In genomic region chr1:9826616-9827015, GRCh38 we compare ENCODE assay signal across 1 cellular context.
TF ChIP-seq lines count a peak whose summit lies in the region.

No MANE protein-coding gene starts in this region.

TF ChIP-seq in HepG2, 621 proteins besides CTCF, POLR2A, EP300 and RAD21:
- TF ChIP-seq ZNF180 (CRISPR knock-in tag; IDR thresholded peaks at IDR 0.05; ENCODE audit: borderline replicate concordance, low read depth) (no peak), GMEB2 (CRISPR knock-in tag; IDR thresholded peaks at IDR 0.05; ENCODE audit: low read depth) (no peak), MXD1 (CRISPR knock-in tag; IDR thresholded peaks at IDR 0.05) (no peak), ZFP36L1 (CRISPR knock-in tag; IDR thresholded peaks at IDR 0.05) (no peak), HOXA5 (CRISPR knock-in tag; IDR thresholded peaks at IDR 0.05) (no peak), AFF4 (CRISPR knock-in tag; IDR thresholded peaks at IDR 0.05) (no peak), ZGPAT (CRISPR knock-in tag; IDR thresholded peaks at IDR 0.05) (no peak), RFXANK (CRISPR knock-in tag; IDR thresholded peaks at IDR 0.05) (no peak), HNF4G (IDR thresholded peaks at IDR 0.05; ENCODE audit: borderline replicate concordance, low read depth, low read length) (no peak), HNF4G (CRISPR knock-in tag; IDR thresholded peaks at IDR 0.05; ENCODE audit: borderline replicate concordance, low read depth) (no peak), HCFC1 (IDR thresholded peaks at IDR 0.05; ENCODE audit: low read depth, low read length) (no peak), ZNF615 (CRISPR knock-in tag; IDR thresholded peaks at IDR 0.05; ENCODE audit: borderline replicate concordance) (no peak), XBP1 (CRISPR knock-in tag; IDR thresholded peaks at IDR 0.05) (no peak)
